In genomic region chr6:7200598-7201443, GRCh38 we compare ENCODE assay signal across 14 cellular contexts.
DNase-seq lines count a peak whose midpoint lies in the region; ATAC-seq and TF ChIP-seq lines count a peak whose summit lies in the region.
"Had no signal": no experiment of that assay in that cellular context is flagged by ENCODE, and none has a peak within 500 bp of the region (broad histone marks: within the 10 kb centered on the region; RNA-seq: fewer than 3 reads in every experiment).

No MANE protein-coding gene starts in this region.

- peak overlapping the region; percentile 36 for H3K4me3 Mint-ChIP-seq in Calu3 (ENCODE audit: low read depth, unreplicated experiment)
- H3K4me3 Mint-ChIP-seq in glutamatergic neuron (ENCODE audit: unreplicated experiment), result no peak overlapping the region
- H3K4me3 Mint-ChIP-seq: CD4-positive, CD25-positive, alpha-beta regulatory T cell; H9 had no signal

- WGBS in esophagus, 2 donors, result 50 to 60% methylated on average over 13 of the region's 13 CpGs
- WGBS in prostate gland, result 53% methylated on average over 13 of the region's 13 CpGs

- H3K27ac ChIP-seq in esophagus (ENCODE audit: low read depth in 2 of 2, low read length in 1 of 2), result peak overlapping the region; percentile 93 to 99
- H3K27ac ChIP-seq in prostate gland, result peak overlapping the region; percentile 68 to 80
- H3K27ac ChIP-seq: psoas muscle had no signal

- TF ChIP-seq CTCF in Calu3 (IDR thresholded peaks at IDR 0.05; ENCODE audit: unreplicated experiment) (no peak), prostate gland (IDR thresholded peaks at IDR 0.05) (no peak), glutamatergic neuron (IDR thresholded peaks at IDR 0.05; ENCODE audit: partially characterized antibody, unreplicated experiment) (no peak)

- no peaks in the 10 kb centered on the region for H3K9me3 ChIP-seq in esophagus (ENCODE audit: control insufficient read depth in 2 of 2, insufficient read depth in 1 of 2, low read depth in 1 of 2, low read length in 1 of 2)
- H3K9me3 ChIP-seq in prostate gland, result no peaks in the 10 kb centered on the region
- H3K9me3 ChIP-seq: psoas muscle had no signal

- no peak overlapping the region for H3K27ac Mint-ChIP-seq in Calu3 (ENCODE audit: unreplicated experiment)
- no peak overlapping the region for H3K27ac Mint-ChIP-seq in glutamatergic neuron (ENCODE audit: unreplicated experiment)
- H3K27ac Mint-ChIP-seq: H9 had no signal

- intact Hi-C loops in Calu3 (cut with micrococcal nuclease; ENCODE audit: unreplicated experiment) (no loop called here), prostate gland (cut with DNase I) (no loop called here)

- H3K27me3 ChIP-seq in esophagus (ENCODE audit: control insufficient read depth in 1 of 2, insufficient read depth in 2 of 2, low read length in 2 of 2), result no peaks in the 10 kb centered on the region
- H3K27me3 ChIP-seq in prostate gland (replicated peaks; ENCODE audit: insufficient read depth), result no peaks in the 10 kb centered on the region

- no peaks in the 10 kb centered on the region for H3K9me3 Mint-ChIP-seq in Calu3 (ENCODE audit: low read depth, unreplicated experiment)
- H3K9me3 Mint-ChIP-seq in glutamatergic neuron (ENCODE audit: unreplicated experiment), result no peaks in the 10 kb centered on the region
- H3K9me3 Mint-ChIP-seq: activated naive CD4-positive, alpha-beta T cell treated with anti-CD3 and anti-CD28 coated beads, Interleukin-2, amount 50 U/mL, for 72 hours; H9 had no signal

- no peak for ATAC-seq in GM18502 (IDR thresholded peaks at IDR 0.05; ENCODE audit: poor library complexity, unreplicated experiment)
- no peak for ATAC-seq in HG02981 (IDR thresholded peaks at IDR 0.05; ENCODE audit: unreplicated experiment)
- ATAC-seq: psoas muscle had no signal

- H3K4me1 Mint-ChIP-seq in Calu3 (ENCODE audit: low read depth, unreplicated experiment) (peaks cover 18% of the 10 kb centered on the region), glutamatergic neuron (ENCODE audit: low read depth, unreplicated experiment) (peaks cover 4% of the 10 kb centered on the region)

- no peak for TF ChIP-seq POLR2A in prostate gland (IDR thresholded peaks at IDR 0.05)

- peaks cover 10% of the 10 kb centered on the region for H3K36me3 Mint-ChIP-seq in Calu3 (ENCODE audit: insufficient read depth, unreplicated experiment)
- H3K36me3 Mint-ChIP-seq in glutamatergic neuron (ENCODE audit: unreplicated experiment), result no peaks in the 10 kb centered on the region

- H3K36me3 ChIP-seq in esophagus (ENCODE audit: control insufficient read depth in 2 of 2, insufficient read depth in 2 of 2, low read length in 1 of 2), result peaks cover 7 to 12% of the 10 kb centered on the region in 2 donors
- H3K36me3 ChIP-seq in prostate gland, result no peaks in the 10 kb centered on the region

- H3K4me1 ChIP-seq in esophagus (ENCODE audit: control insufficient read depth in 2 of 2, insufficient read depth in 2 of 2, low read length in 1 of 2) (peaks cover 0 to 14% of the 10 kb centered on the region in 2 donors), prostate gland (replicated peaks) (peaks cover 11% of the 10 kb centered on the region)

- DNase-seq in Calu3, result peak; percentile 62
- DNase-seq in NCI-H345 (lab: John Stamatoyannopoulos, UW), result peak; percentile 63
- DNase-seq in prostate gland (ENCODE audit: low spot score), result peak; percentile 93
- no peak for DNase-seq in NCI-H1092 (lab: John Stamatoyannopoulos, UW)
- DNase-seq in glutamatergic neuron, result no peak
- DNase-seq: CD4-positive, CD25-positive, alpha-beta regulatory T cell; H9; KBM-7; NCI-H446; psoas muscle had no signal

- CTCF ChIA-PET in Calu3 (lab: Charles Lee), result interaction anchor here (0.6 to 1.1 kb wide), 3 partner anchors 10 to 54 kb away, joined by 3 read pairs; no protein-coding TSS in a partner anchor

- H3K27me3 Mint-ChIP-seq in Calu3 (ENCODE audit: unreplicated experiment) (no peaks in the 10 kb centered on the region), glutamatergic neuron (ENCODE audit: unreplicated experiment) (no peaks in the 10 kb centered on the region)
- H3K27me3 Mint-ChIP-seq: CD4-positive, CD25-positive, alpha-beta regulatory T cell had no signal

- BruUV-seq in Calu3 (replicated peaks; lab: Mats Ljungman, UMichigan), result no TSS peak

- H3K4me3 ChIP-seq in esophagus (ENCODE audit: low read depth in 1 of 2, low read length in 2 of 2), result peak overlapping the region; percentile 31 to 33
- H3K4me3 ChIP-seq in prostate gland, result peak overlapping the region; percentile 6 to 27
- H3K4me3 ChIP-seq: psoas muscle had no signal

Comparison
In these comparisons a context has a peak if more than half of its experiments do, and no peak if none do; other contexts are left out.
1. DNase-seq: peak in Calu3 (single experiment), NCI-H345 (single experiment) and prostate gland (single experiment); none in NCI-H1092 (single experiment) and glutamatergic neuron (single experiment).